2 cellular contexts compared by ENCODE assay signal in the genomic region with DNA sequence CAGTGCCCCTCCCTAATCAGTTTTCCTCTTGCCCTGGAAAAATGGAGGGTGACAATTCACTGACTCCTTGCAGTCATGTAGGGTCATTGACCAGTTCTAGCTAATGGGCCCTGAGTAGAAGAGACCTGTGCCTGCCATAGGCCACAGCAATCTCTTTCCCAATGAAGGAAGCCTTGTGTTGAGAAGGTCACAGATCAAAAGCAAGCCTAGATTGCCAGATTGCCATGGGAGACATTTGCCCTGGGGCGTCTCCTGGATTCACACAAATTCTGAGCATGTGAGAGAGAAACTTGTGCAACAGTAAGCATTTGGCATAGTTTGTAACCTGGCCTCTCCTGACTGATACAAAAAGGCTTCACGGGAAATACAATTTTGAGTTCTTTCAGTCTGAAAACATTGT.
TF ChIP-seq lines count a peak whose summit lies in the region.

No MANE protein-coding gene starts in this region.

TF ChIP-seq in HepG2, 621 proteins besides CTCF, POLR2A, EP300 and RAD21 (continues in another document):
- no peak for TF ChIP-seq NFKB2 (CRISPR knock-in tag; IDR thresholded peaks at IDR 0.05; ENCODE audit: borderline replicate concordance)
- no peak for TF ChIP-seq ZSCAN30 (CRISPR knock-in tag; IDR thresholded peaks at IDR 0.05)
- no peak for TF ChIP-seq SIN3A (IDR thresholded peaks at IDR 0.05; ENCODE audit: borderline replicate concordance, low read depth, low read length)
- no peak for TF ChIP-seq PITX1 (CRISPR knock-in tag; IDR thresholded peaks at IDR 0.05)
- TF ChIP-seq, protein P1, sequence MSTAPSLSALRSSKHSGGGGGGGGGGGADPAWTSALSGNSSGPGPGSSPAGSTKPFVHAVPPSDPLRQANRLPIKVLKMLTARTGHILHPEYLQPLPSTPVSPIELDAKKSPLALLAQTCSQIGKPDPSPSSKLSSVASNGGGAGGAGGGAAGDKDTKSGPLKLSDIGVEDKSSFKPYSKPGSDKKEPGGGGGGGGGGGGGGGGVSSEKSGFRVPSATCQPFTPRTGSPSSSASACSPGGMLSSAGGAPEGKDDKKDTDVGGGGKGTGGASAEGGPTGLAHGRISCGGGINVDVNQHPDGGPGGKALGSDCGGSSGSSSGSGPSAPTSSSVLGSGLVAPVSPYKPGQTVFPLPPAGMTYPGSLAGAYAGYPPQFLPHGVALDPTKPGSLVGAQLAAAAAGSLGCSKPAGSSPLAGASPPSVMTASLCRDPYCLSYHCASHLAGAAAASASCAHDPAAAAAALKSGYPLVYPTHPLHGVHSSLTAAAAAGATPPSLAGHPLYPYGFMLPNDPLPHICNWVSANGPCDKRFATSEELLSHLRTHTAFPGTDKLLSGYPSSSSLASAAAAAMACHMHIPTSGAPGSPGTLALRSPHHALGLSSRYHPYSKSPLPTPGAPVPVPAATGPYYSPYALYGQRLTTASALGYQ (CRISPR knock-in tag; IDR thresholded peaks at IDR 0.05): no peak
- TF ChIP-seq AGO1 (IDR thresholded peaks at IDR 0.05; ENCODE audit: low read depth, low read length, poor library complexity, severe bottlenecking): no peak
- no peak for TF ChIP-seq CEBPG (CRISPR knock-in tag; IDR thresholded peaks at IDR 0.05)
- no peak for TF ChIP-seq KDM4B (CRISPR knock-in tag; IDR thresholded peaks at IDR 0.05)
- TF ChIP-seq, protein P2, sequence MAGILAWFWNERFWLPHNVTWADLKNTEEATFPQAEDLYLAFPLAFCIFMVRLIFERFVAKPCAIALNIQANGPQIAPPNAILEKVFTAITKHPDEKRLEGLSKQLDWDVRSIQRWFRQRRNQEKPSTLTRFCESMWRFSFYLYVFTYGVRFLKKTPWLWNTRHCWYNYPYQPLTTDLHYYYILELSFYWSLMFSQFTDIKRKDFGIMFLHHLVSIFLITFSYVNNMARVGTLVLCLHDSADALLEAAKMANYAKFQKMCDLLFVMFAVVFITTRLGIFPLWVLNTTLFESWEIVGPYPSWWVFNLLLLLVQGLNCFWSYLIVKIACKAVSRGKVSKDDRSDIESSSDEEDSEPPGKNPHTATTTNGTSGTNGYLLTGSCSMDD (CRISPR knock-in tag; IDR thresholded peaks at IDR 0.05): no peak
- TF ChIP-seq, protein P3, sequence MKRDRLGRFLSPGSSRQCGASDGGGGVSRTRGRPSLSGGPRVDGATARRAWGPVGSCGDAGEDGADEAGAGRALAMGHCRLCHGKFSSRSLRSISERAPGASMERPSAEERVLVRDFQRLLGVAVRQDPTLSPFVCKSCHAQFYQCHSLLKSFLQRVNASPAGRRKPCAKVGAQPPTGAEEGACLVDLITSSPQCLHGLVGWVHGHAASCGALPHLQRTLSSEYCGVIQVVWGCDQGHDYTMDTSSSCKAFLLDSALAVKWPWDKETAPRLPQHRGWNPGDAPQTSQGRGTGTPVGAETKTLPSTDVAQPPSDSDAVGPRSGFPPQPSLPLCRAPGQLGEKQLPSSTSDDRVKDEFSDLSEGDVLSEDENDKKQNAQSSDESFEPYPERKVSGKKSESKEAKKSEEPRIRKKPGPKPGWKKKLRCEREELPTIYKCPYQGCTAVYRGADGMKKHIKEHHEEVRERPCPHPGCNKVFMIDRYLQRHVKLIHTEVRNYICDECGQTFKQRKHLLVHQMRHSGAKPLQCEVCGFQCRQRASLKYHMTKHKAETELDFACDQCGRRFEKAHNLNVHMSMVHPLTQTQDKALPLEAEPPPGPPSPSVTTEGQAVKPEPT (CRISPR knock-in tag; IDR thresholded peaks at IDR 0.05; ENCODE audit: low read depth): no peak
- TF ChIP-seq ZBTB20 (CRISPR knock-in tag; IDR thresholded peaks at IDR 0.05; ENCODE audit: borderline replicate concordance, low read depth): no peak
- TF ChIP-seq ZNF557 (CRISPR knock-in tag; IDR thresholded peaks at IDR 0.05): no peak
- TF ChIP-seq BCL6 (CRISPR knock-in tag; IDR thresholded peaks at IDR 0.05): no peak
- TF ChIP-seq, protein P4, sequence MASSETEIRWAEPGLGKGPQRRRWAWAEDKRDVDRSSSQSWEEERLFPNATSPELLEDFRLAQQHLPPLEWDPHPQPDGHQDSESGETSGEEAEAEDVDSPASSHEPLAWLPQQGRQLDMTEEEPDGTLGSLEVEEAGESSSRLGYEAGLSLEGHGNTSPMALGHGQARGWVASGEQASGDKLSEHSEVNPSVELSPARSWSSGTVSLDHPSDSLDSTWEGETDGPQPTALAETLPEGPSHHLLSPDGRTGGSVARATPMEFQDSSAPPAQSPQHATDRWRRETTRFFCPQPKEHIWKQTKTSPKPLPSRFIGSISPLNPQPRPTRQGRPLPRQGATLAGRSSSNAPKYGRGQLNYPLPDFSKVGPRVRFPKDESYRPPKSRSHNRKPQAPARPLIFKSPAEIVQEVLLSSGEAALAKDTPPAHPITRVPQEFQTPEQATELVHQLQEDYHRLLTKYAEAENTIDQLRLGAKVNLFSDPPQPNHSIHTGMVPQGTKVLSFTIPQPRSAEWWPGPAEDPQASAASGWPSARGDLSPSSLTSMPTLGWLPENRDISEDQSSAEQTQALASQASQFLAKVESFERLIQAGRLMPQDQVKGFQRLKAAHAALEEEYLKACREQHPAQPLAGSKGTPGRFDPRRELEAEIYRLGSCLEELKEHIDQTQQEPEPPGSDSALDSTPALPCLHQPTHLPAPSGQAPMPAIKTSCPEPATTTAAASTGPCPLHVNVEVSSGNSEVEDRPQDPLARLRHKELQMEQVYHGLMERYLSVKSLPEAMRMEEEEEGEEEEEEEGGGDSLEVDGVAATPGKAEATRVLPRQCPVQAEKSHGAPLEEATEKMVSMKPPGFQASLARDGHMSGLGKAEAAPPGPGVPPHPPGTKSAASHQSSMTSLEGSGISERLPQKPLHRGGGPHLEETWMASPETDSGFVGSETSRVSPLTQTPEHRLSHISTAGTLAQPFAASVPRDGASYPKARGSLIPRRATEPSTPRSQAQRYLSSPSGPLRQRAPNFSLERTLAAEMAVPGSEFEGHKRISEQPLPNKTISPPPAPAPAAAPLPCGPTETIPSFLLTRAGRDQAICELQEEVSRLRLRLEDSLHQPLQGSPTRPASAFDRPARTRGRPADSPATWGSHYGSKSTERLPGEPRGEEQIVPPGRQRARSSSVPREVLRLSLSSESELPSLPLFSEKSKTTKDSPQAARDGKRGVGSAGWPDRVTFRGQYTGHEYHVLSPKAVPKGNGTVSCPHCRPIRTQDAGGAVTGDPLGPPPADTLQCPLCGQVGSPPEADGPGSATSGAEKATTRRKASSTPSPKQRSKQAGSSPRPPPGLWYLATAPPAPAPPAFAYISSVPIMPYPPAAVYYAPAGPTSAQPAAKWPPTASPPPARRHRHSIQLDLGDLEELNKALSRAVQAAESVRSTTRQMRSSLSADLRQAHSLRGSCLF (CRISPR knock-in tag; IDR thresholded peaks at IDR 0.05; ENCODE audit: borderline replicate concordance): no peak

TF ChIP-seq in H1, 55 proteins besides CTCF, POLR2A, EP300 and RAD21:
- TF ChIP-seq TAF7 (optimal IDR thresholded peaks at IDR 0.05; ENCODE audit: borderline replicate concordance, low read depth, low read length) (no peak), CBX5 (IDR thresholded peaks at IDR 0.05; ENCODE audit: low read depth, low read length) (no peak), GABPA (IDR thresholded peaks at IDR 0.05; ENCODE audit: borderline replicate concordance, insufficient read depth, low read length) (no peak), BRCA1 (IDR thresholded peaks at IDR 0.05; ENCODE audit: low read depth, low read length) (no peak), HDAC2 (IDR thresholded peaks at IDR 0.05; ENCODE audit: borderline replicate concordance in 1 of 2, low read depth in 2 of 2, low read length in 2 of 2) (no peak), SIRT6 (IDR thresholded peaks at IDR 0.05; ENCODE audit: low read length) (no peak), POU5F1 (IDR thresholded peaks at IDR 0.05; ENCODE audit: low read depth, low read length) (no peak), EGR1 (IDR thresholded peaks at IDR 0.05; ENCODE audit: borderline replicate concordance, low read depth, low read length) (no peak), CTBP2 (IDR thresholded peaks at IDR 0.05; ENCODE audit: borderline replicate concordance, insufficient read depth, insufficient read length, low read length) (no peak), HDAC6 (IDR thresholded peaks at IDR 0.05; ENCODE audit: low read depth, low read length) (no peak), MAFK (IDR thresholded peaks at IDR 0.05; ENCODE audit: low read depth, low read length) (no peak), GTF2F1 (IDR thresholded peaks at IDR 0.05; ENCODE audit: borderline replicate concordance, low read depth, low read length) (no peak), TAF1 (IDR thresholded peaks at IDR 0.05; ENCODE audit: low read depth, low read length) (no peak), NRF1 (IDR thresholded peaks at IDR 0.05; ENCODE audit: low read depth, low read length) (no peak), SP4 (IDR thresholded peaks at IDR 0.05; ENCODE audit: low read length) (no peak), BCL11A (IDR thresholded peaks at IDR 0.05; ENCODE audit: low read depth in 2 of 2, low read length in 2 of 2) (no peak), CBX8 (IDR thresholded peaks at IDR 0.05; ENCODE audit: borderline replicate concordance, low read depth, low read length) (no peak), KDM1A (IDR thresholded peaks at IDR 0.05; ENCODE audit: borderline replicate concordance, low read length) (no peak)
- TF ChIP-seq, protein P5, sequence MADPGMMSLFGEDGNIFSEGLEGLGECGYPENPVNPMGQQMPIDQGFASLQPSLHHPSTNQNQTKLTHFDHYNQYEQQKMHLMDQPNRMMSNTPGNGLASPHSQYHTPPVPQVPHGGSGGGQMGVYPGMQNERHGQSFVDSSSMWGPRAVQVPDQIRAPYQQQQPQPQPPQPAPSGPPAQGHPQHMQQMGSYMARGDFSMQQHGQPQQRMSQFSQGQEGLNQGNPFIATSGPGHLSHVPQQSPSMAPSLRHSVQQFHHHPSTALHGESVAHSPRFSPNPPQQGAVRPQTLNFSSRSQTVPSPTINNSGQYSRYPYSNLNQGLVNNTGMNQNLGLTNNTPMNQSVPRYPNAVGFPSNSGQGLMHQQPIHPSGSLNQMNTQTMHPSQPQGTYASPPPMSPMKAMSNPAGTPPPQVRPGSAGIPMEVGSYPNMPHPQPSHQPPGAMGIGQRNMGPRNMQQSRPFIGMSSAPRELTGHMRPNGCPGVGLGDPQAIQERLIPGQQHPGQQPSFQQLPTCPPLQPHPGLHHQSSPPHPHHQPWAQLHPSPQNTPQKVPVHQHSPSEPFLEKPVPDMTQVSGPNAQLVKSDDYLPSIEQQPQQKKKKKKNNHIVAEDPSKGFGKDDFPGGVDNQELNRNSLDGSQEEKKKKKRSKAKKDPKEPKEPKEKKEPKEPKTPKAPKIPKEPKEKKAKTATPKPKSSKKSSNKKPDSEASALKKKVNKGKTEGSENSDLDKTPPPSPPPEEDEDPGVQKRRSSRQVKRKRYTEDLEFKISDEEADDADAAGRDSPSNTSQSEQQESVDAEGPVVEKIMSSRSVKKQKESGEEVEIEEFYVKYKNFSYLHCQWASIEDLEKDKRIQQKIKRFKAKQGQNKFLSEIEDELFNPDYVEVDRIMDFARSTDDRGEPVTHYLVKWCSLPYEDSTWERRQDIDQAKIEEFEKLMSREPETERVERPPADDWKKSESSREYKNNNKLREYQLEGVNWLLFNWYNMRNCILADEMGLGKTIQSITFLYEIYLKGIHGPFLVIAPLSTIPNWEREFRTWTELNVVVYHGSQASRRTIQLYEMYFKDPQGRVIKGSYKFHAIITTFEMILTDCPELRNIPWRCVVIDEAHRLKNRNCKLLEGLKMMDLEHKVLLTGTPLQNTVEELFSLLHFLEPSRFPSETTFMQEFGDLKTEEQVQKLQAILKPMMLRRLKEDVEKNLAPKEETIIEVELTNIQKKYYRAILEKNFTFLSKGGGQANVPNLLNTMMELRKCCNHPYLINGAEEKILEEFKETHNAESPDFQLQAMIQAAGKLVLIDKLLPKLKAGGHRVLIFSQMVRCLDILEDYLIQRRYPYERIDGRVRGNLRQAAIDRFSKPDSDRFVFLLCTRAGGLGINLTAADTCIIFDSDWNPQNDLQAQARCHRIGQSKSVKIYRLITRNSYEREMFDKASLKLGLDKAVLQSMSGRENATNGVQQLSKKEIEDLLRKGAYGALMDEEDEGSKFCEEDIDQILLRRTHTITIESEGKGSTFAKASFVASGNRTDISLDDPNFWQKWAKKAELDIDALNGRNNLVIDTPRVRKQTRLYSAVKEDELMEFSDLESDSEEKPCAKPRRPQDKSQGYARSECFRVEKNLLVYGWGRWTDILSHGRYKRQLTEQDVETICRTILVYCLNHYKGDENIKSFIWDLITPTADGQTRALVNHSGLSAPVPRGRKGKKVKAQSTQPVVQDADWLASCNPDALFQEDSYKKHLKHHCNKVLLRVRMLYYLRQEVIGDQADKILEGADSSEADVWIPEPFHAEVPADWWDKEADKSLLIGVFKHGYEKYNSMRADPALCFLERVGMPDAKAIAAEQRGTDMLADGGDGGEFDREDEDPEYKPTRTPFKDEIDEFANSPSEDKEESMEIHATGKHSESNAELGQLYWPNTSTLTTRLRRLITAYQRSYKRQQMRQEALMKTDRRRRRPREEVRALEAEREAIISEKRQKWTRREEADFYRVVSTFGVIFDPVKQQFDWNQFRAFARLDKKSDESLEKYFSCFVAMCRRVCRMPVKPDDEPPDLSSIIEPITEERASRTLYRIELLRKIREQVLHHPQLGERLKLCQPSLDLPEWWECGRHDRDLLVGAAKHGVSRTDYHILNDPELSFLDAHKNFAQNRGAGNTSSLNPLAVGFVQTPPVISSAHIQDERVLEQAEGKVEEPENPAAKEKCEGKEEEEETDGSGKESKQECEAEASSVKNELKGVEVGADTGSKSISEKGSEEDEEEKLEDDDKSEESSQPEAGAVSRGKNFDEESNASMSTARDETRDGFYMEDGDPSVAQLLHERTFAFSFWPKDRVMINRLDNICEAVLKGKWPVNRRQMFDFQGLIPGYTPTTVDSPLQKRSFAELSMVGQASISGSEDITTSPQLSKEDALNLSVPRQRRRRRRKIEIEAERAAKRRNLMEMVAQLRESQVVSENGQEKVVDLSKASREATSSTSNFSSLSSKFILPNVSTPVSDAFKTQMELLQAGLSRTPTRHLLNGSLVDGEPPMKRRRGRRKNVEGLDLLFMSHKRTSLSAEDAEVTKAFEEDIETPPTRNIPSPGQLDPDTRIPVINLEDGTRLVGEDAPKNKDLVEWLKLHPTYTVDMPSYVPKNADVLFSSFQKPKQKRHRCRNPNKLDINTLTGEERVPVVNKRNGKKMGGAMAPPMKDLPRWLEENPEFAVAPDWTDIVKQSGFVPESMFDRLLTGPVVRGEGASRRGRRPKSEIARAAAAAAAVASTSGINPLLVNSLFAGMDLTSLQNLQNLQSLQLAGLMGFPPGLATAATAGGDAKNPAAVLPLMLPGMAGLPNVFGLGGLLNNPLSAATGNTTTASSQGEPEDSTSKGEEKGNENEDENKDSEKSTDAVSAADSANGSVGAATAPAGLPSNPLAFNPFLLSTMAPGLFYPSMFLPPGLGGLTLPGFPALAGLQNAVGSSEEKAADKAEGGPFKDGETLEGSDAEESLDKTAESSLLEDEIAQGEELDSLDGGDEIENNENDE (IDR thresholded peaks at IDR 0.05; ENCODE audit: insufficient replicate concordance, low read length): no peak
- TF ChIP-seq, protein P6, sequence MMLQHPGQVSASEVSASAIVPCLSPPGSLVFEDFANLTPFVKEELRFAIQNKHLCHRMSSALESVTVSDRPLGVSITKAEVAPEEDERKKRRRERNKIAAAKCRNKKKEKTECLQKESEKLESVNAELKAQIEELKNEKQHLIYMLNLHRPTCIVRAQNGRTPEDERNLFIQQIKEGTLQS (IDR thresholded peaks at IDR 0.05; ENCODE audit: insufficient read depth, low read depth, low read length): no peak
TF ChIP-seq in H1: peak in this region for 0.
